Comparison of ENCODE assay signal across 8 cellular contexts in the genomic region with DNA sequence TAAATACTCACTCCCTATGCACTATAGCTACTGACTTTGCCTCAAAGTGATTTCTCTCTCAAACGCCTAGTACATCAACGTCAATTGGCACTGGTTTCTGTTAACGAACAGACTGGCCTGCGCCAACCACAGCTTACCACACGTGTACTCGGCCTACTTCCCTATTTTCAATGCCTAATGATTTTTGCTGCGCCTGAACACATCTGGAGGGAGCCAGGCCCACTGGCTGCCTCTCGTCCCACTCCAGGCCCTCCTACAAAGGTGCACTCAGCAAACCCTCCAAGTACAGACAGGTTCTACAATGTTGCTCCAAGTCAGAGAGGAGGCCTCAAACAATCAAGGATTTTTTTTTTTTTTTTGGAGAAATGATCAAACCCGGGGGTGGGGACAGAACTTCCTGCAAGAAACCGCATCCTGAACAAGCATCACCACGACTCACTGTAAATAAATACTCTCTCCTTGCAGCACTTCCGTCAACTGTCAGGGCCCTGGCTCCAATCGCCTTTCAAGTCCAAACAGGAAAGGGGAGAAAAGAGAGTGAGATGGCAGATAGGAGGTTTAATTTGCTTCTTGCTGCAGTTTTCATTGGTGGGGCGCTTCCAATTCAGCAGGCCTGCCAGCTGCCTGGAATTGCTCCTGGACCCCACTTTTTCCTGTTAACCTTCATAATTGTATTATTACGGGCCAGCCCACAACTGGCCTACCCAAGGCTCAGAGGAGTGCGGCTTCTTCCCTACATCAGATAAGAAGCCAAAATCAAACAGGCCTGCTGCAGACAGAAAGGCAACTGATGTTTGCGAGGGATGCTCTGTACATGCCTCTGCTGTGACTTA.
DNase-seq lines count a peak whose midpoint lies in the region; ATAC-seq and FAIRE-seq lines count a peak whose summit lies in the region.

No MANE protein-coding gene starts in this region.

- DNase-seq in RCC 7860 (ENCODE audit: low spot score) (peak; percentile 32), iris pigment epithelial cell (ENCODE audit: low read depth) (peak; percentile 93), HuH-7 (ENCODE audit: low spot score) (no peak), NCI-H2196 (lab: John Stamatoyannopoulos, UW; ENCODE audit: unreplicated experiment) (no peak)
- DNase-seq in activated naive CD4-positive, alpha-beta T cell treated with Interleukin-2 at 50 U/mL for 16 hours, result peak; percentile 54
- peak; percentile 51 for DNase-seq in stimulated activated naive CD4-positive, alpha-beta T cell treated with Interleukin-2 at 50 U/mL for 16 hours (lab: John Stamatoyannopoulos, UW)

- peak; percentile 87 for ATAC-seq in GM19023 (IDR thresholded peaks at IDR 0.05; ENCODE audit: unreplicated experiment)
- peak; percentile 87 for ATAC-seq in HG02981 (IDR thresholded peaks at IDR 0.05; ENCODE audit: unreplicated experiment)

- no peak for FAIRE-seq in RCC 7860 (lab: Jason Lieb, UNC)

Comparison
In these comparisons a context has a peak if more than half of its experiments do, and no peak if none do; other contexts are left out.
1. DNase-seq: peak in RCC 7860 (single experiment), activated naive CD4-positive, alpha-beta T cell treated with Interleukin-2 at 50 U/mL for 16 hours (single experiment), iris pigment epithelial cell (single experiment) and stimulated activated naive CD4-positive, alpha-beta T cell treated with Interleukin-2 at 50 U/mL for 16 hours (single experiment); none in HuH-7 (single experiment) and NCI-H2196 (single experiment).